In the genomic region with DNA sequence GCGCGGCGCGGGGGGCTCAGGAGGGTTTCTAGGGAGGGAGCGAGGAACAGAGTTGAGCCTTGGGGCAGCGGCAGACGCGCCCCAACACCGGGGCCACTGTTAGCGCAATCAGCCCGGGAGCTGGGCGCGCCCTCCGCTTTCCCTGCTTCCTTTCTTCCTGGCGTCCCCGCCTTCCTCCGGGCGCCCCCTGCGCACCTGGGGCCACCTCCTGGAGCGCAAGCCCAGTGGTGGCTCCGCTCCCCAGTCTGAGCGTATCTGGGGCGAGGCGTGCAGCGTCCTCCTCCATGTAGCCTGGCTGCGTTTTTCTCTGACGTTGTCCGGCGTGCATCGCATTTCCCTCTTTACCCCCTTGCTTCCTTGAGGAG, we compare ENCODE assay signal across 10 cellular contexts. TPM values are rescaled to one million over a fixed set of nuclear protein-coding genes. Genes with fewer than 3 reads are reported as not detected.
DNase-seq lines count a peak whose midpoint lies in the region; ATAC-seq and TF ChIP-seq lines count a peak whose summit lies in the region.
"Had no signal": no experiment of that assay in that cellular context is flagged by ENCODE, and none has a peak within 500 bp of the region (broad histone marks: within the 10 kb centered on the region; RNA-seq: fewer than 3 reads in every experiment).

No MANE protein-coding gene starts in this region.

- H3K9me2 ChIP-seq in MM.1S (replicated peaks; ENCODE audit: insufficient read depth, low read length), result no peaks in the 10 kb centered on the region

- no peak overlapping the region for H3K4me2 ChIP-seq in MM.1S (ENCODE audit: low read depth, low read length)
- H3K4me2 ChIP-seq: KMS-11 had no signal

- H4K20me1 ChIP-seq in MM.1S (ENCODE audit: insufficient read depth, low read length), result no peaks in the 10 kb centered on the region

- H3K27ac ChIP-seq in body of pancreas (no peak overlapping the region), substantia nigra (ENCODE audit: low read depth, low read length, poor library complexity, severe bottlenecking) (no peak overlapping the region), MM.1S (ENCODE audit: low read length) (no peak overlapping the region)
- H3K27ac ChIP-seq: KMS-11 had no signal

- WGBS in body of pancreas, 2 donors, result 2 to 6% methylated on average over 11 to 27 of the region's 30 CpGs

- H3K4me1 ChIP-seq in body of pancreas (peaks cover 13% of the 10 kb centered on the region), mucosa of stomach (ENCODE audit: control insufficient read depth, insufficient read depth, low read length) (peaks cover 2% of the 10 kb centered on the region), MM.1S (ENCODE audit: low read length) (no peaks in the 10 kb centered on the region)

- ATAC-seq in body of pancreas, result peak; percentile 44
- ATAC-seq in HG02970 (IDR thresholded peaks at IDR 0.05; ENCODE audit: low FRiP score, unreplicated experiment), result no peak
- ATAC-seq in GM18519 (IDR thresholded peaks at IDR 0.05; ENCODE audit: low FRiP score, unreplicated experiment), result no peak

- H3K4me3 ChIP-seq in body of pancreas, result no peak overlapping the region
- no peak overlapping the region for H3K4me3 ChIP-seq in mucosa of stomach (ENCODE audit: low read length)
- H3K4me3 ChIP-seq in MM.1S (ENCODE audit: low read length), result no peak overlapping the region

- H3K36me3 ChIP-seq in body of pancreas (replicated peaks in 1 of 2; ENCODE audit: insufficient read depth in 1 of 2, low read depth in 2 of 2) (no peaks in the 10 kb centered on the region), mucosa of stomach (ENCODE audit: control insufficient read depth, insufficient read depth, low read length) (no peaks in the 10 kb centered on the region), MM.1S (replicated peaks; ENCODE audit: insufficient read depth, low read length) (no peaks in the 10 kb centered on the region)

- no peak overlapping the region for H2AFZ ChIP-seq in MM.1S (ENCODE audit: low read length)

- no peak for TF ChIP-seq CTCF in body of pancreas (IDR thresholded peaks at IDR 0.05)
- TF ChIP-seq CTCF in MM.1S (IDR thresholded peaks at IDR 0.05; ENCODE audit: low read length), result no peak

- H3K9me3 ChIP-seq in body of pancreas (no peaks in the 10 kb centered on the region), mucosa of stomach (ENCODE audit: control insufficient read depth, low read length) (no peaks in the 10 kb centered on the region), MM.1S (replicated peaks; ENCODE audit: insufficient read depth, low read length) (no peaks in the 10 kb centered on the region)

- no peaks in the 10 kb centered on the region for H3K79me2 ChIP-seq in MM.1S (ENCODE audit: low read length)

- peak; percentile 16 for DNase-seq in COR-L47 (lab: John Stamatoyannopoulos, UW)
- peak; percentile 80 for DNase-seq in LoVo (ENCODE audit: low spot score)
- DNase-seq in body of pancreas, result peak in 2 of 4 donors; percentile 43 to 56
- no peak for DNase-seq in substantia nigra (lab: John Stamatoyannopoulos, UW)
- no peak for DNase-seq in MM.1S

- peak overlapping the region; percentile 59 for H3K9ac ChIP-seq in mucosa of stomach (ENCODE audit: low read length)
- H3K9ac ChIP-seq in MM.1S (ENCODE audit: low read length), result no peak overlapping the region
- H3K9ac ChIP-seq: KMS-11 had no signal

- H3K27me3 ChIP-seq in body of pancreas (peaks cover 4 to 10% of the 10 kb centered on the region in 2 donors), mucosa of stomach (ENCODE audit: control insufficient read depth, insufficient read depth, low read length) (peaks cover 18% of the 10 kb centered on the region), MM.1S (replicated peaks; ENCODE audit: insufficient read depth, low read length) (peaks cover 5% of the 10 kb centered on the region; the same call in 1 of the 2 replicates)

- intact Hi-C loops in body of pancreas (cut with DNase I), result no loop called here

- TF ChIP-seq POLR2A in body of pancreas (IDR thresholded peaks at IDR 0.05), result no peak

- no peaks in the 10 kb centered on the region for H3F3A ChIP-seq in MM.1S (ENCODE audit: insufficient read depth, low read length)

RNA-seq across cellular contexts. Expression of gene PROC, which starts 5.2 kb away (rescaled TPM):
- under 1 TPM in 1 of 2 donors, not detected in 1; 0.26 TPM for total RNA-seq in body of pancreas
- total RNA-seq: lower leg skin had no signal

RNA-seq across cellular contexts. Expression of gene MAP3K2, which starts 35.7 kb away (rescaled TPM):
- total RNA-seq in body of pancreas, result 10 to 100 TPM; 27.8 to 35.3 TPM

Comparison
In these comparisons a context has a peak if more than half of its experiments do, and no peak if none do; other contexts are left out.
1. DNase-seq: peak in COR-L47 (single experiment) and LoVo (single experiment); none in substantia nigra (0 of 49) and MM.1S (single experiment).